In the genomic region with DNA sequence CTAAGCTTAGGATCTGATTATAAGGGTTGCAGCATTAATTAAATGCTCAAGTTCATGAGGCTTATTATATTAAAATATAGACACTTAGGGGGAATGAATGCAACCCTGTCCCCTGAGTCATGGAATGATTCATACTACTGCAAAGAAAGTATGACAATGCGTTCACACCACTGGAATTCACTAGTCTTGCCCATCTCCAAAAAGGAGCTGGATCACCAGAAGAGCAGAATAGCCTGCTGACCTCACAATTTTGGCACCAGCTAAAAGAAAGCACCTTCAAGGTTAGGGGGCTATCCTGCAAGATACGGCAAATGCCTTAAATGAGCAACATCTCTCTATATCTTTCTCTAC, we compare ENCODE assay signal across 14 cellular contexts. TPM values are rescaled to one million over a fixed set of nuclear protein-coding genes. Genes with fewer than 3 reads are reported as not detected.
DNase-seq lines count a peak whose midpoint lies in the region; ATAC-seq and TF ChIP-seq lines count a peak whose summit lies in the region.
"Had no signal": no experiment of that assay in that cellular context is flagged by ENCODE, and none has a peak within 500 bp of the region (broad histone marks: within the 10 kb centered on the region; RNA-seq: fewer than 3 reads in every experiment).

No MANE protein-coding gene starts in this region.

- TF ChIP-seq CTCF in foreskin keratinocyte (conservative IDR thresholded peaks at IDR 0.05) = no peak

- peaks cover 6% of the 10 kb centered on the region for H3K4me1 ChIP-seq in foreskin keratinocyte
- H3K4me1 ChIP-seq: parathyroid adenoma, vagina had no signal

- peak; percentile 100 for ATAC-seq in foreskin keratinocyte
- ATAC-seq in HG03175 (IDR thresholded peaks at IDR 0.05; ENCODE audit: unreplicated experiment) = no peak
- ATAC-seq in HG03439 (IDR thresholded peaks at IDR 0.05; ENCODE audit: unreplicated experiment) = no peak

- no peak overlapping the region for H3K27ac ChIP-seq in foreskin keratinocyte
- H3K27ac ChIP-seq: parathyroid adenoma, vagina had no signal

- peaks cover 3% of the 10 kb centered on the region for H3K27me3 ChIP-seq in foreskin keratinocyte
- H3K27me3 ChIP-seq: vagina had no signal

- DNase-seq in ACHN (peak; percentile 31), HPDE6-E6E7 (ENCODE audit: extremely low spot score) (peak; percentile 50), amniotic stem cell (lab: John Stamatoyannopoulos, UW) (peak; percentile 70), foreskin keratinocyte (peak; percentile 71 to 86), head of caudate nucleus (no peak)
- DNase-seq in stimulated activated CD8-positive, alpha-beta memory T cell treated with anti-CD3 and anti-CD28 coated beads, Interleukin-4, amount 100 ng/mL, for 48 hours = no peak
- DNase-seq: activated CD4-positive, CD25-positive, alpha-beta regulatory T cell; effector CD4-positive, alpha-beta T cell; NCI-H748 treated with DMSO at 0.1 percent for 48 hours; stimulated activated CD4-positive, alpha-beta T cell treated with anti-CD3 and anti-CD28 coated beads, Interleukin-2, amount 100 ng/mL, for 24 hours had no signal

- in situ Hi-C loops in ACHN (cut with HindIII; ENCODE audit: low pct_ligation_motif_present, low pct_unique_long_range_greater_than_20kb, low sequenced_read_pairs) = no loop called here

- intact Hi-C loops in head of caudate nucleus (cut with DNase I) = no loop called here

RNA-seq across cellular contexts. Expression of gene TMED7, which starts 32.0 kb away (rescaled TPM):
- total RNA-seq in foreskin keratinocyte = 92.7 and 104 TPM in 2 replicates
- polyA plus RNA-seq in foreskin keratinocyte = 33.2 and 34.6 TPM in 2 replicates

RNA-seq across cellular contexts. Expression of gene TICAM2, which starts 55.6 kb away (rescaled TPM):
- 1.2 and 1.4 TPM in 2 replicates for total RNA-seq in foreskin keratinocyte
- 2.0 and 2.5 TPM in 2 replicates for polyA plus RNA-seq in foreskin keratinocyte

Comparison
In these comparisons a context has a peak if more than half of its experiments do, and no peak if none do; other contexts are left out.
1. DNase-seq: peak in ACHN (single experiment), HPDE6-E6E7 (single experiment), amniotic stem cell (single experiment) and foreskin keratinocyte (2 of 2); none in head of caudate nucleus (0 of 42) and stimulated activated CD8-positive, alpha-beta memory T cell treated with anti-CD3 and anti-CD28 coated beads, Interleukin-4, amount 100 ng/mL, for 48 hours (single experiment).